ENCODE assay signal across 19 cellular contexts in the genomic region with DNA sequence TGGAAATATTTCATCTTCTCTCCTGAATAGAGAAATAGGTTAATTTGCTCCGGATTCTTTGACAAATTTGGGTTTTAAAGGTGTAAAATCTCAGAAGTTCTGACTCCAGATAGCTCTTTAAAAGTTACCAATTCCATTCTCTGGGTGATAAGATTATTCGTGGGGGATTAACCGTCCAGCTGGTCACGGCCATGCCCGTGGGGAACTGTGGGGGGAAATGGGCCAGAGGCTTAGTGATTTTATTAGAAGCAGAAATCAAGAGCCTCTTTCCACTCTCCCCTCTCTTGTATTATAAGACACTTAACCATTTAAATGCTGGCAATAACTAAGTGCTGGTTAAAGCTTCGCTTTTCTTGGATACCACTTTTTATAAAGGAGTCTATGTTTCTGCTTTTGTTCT.
A peak's percentile ranks its signal among the peaks of the same experiment; 100 is the strongest.
DNase-seq lines count a peak whose midpoint lies in the region; ATAC-seq and TF ChIP-seq lines count a peak whose summit lies in the region.
"Had no signal": no experiment of that assay in that cellular context is flagged by ENCODE, and none has a peak within 500 bp of the region (broad histone marks: within the 10 kb centered on the region; RNA-seq: fewer than 3 reads in every experiment).

No MANE protein-coding gene starts in this region.

- no TSS peak for BruUV-seq in OCI-LY7 (replicated peaks; lab: Mats Ljungman, UMichigan)

- no peaks in the 10 kb centered on the region for H3K36me3 Mint-ChIP-seq in activated naive CD8-positive, alpha-beta T cell treated with anti-CD3 and anti-CD28 coated beads, Interleukin-2, amount 50 U/mL, for 24 hours (ENCODE audit: low read depth)
- H3K36me3 Mint-ChIP-seq: CD4-positive, alpha-beta memory T cell had no signal

- H3K4me1 ChIP-seq in OCI-LY7 (ENCODE audit: insufficient read depth, low read length, poor library complexity, severe bottlenecking), result no peaks in the 10 kb centered on the region
- H3K4me1 ChIP-seq: A549, HAP-1 had no signal

- POLR2A ChIA-PET in OCI-LY7 (lab: Charles Lee), result interaction anchor here (0.9 kb wide), 1 partner anchor 14 kb away, joined by 3 read pairs; no protein-coding TSS in a partner anchor

- no peak overlapping the region for H3K27ac Mint-ChIP-seq in activated naive CD8-positive, alpha-beta T cell treated with anti-CD3 and anti-CD28 coated beads, Interleukin-2, amount 50 U/mL, for 24 hours
- H3K27ac Mint-ChIP-seq: CD4-positive, alpha-beta memory T cell; HFFc6 had no signal

- peaks cover 6% of the 10 kb centered on the region for H3K9me3 Mint-ChIP-seq in activated naive CD8-positive, alpha-beta T cell treated with anti-CD3 and anti-CD28 coated beads, Interleukin-2, amount 50 U/mL, for 24 hours

- ATAC-seq in left ventricle myocardium superior (peak; percentile 26), HG03095 (IDR thresholded peaks at IDR 0.05; ENCODE audit: unreplicated experiment) (no peak)
- ATAC-seq in activated naive CD8-positive, alpha-beta T cell treated with anti-CD3 and anti-CD28 coated beads, Interleukin-2, amount 50 U/mL, for 24 hours, result no peak
- ATAC-seq: A549 had no signal

- intact Hi-C loops in left ventricle myocardium superior (cut with micrococcal nuclease) (no loop called here), cardiac septum (cut with DNase I) (no loop called here), OCI-LY7 (cut with micrococcal nuclease; ENCODE audit: unreplicated experiment) (no loop called here)

- no peaks in the 10 kb centered on the region; the same call in 1 of the 2 replicates for H3K36me3 ChIP-seq in OCI-LY7 (ENCODE audit: insufficient read depth, low read length)
- H3K36me3 ChIP-seq: HAP-1 had no signal

- no peak overlapping the region for H3K4me3 Mint-ChIP-seq in activated naive CD8-positive, alpha-beta T cell treated with anti-CD3 and anti-CD28 coated beads, Interleukin-2, amount 50 U/mL, for 24 hours
- H3K4me3 Mint-ChIP-seq: CD4-positive, alpha-beta memory T cell; HFFc6 had no signal

- H3K9me3 ChIP-seq in OCI-LY7 (ENCODE audit: low read length), result peaks cover 26% of the 10 kb centered on the region; the same call in 1 of the 2 replicates
- H3K9me3 ChIP-seq: A549, HAP-1 had no signal

- DNase-seq in left ventricle myocardium superior, result peak; percentile 34
- no peak for DNase-seq in cardiac septum (ENCODE audit: low spot score)
- DNase-seq in NCI-H524 treated with DMSO at 0.1 percent for 48 hours (lab: John Stamatoyannopoulos, UW), result peak; percentile 18
- DNase-seq in OCI-LY7 (ENCODE audit: low spot score), result no peak
- no peak for DNase-seq in NCI-H345 treated with DMSO at 0.1 percent for 48 hours (lab: John Stamatoyannopoulos, UW; ENCODE audit: unreplicated experiment)
- DNase-seq in activated naive CD8-positive, alpha-beta T cell treated with anti-CD3 and anti-CD28 coated beads, Interleukin-2, amount 50 U/mL, for 24 hours, result no peak
- DNase-seq: 8988T; C1 segment of cervical spinal cord; Calu3; CD4-positive, alpha-beta memory T cell; COR-L47; DMS53; DMS79 treated with DMSO at 0.1 percent for 48 hours; GF-D8; GOT3; HFFc6 had no signal

- H3K79me2 ChIP-seq in OCI-LY7 (ENCODE audit: insufficient read depth, low read depth, low read length), result no peaks in the 10 kb centered on the region

- H3K27me3 Mint-ChIP-seq in activated naive CD8-positive, alpha-beta T cell treated with anti-CD3 and anti-CD28 coated beads, Interleukin-2, amount 50 U/mL, for 24 hours, result peaks cover 6% of the 10 kb centered on the region

- no peak overlapping the region for H3K4me3 ChIP-seq in OCI-LY7 (ENCODE audit: low read depth, low read length, poor library complexity, severe bottlenecking)
- H3K4me3 ChIP-seq: A549, HAP-1 had no signal

- CTCF ChIA-PET in OCI-LY7 (lab: Charles Lee; ENCODE audit: unreplicated experiment), result no interaction called here

- no peaks in the 10 kb centered on the region for H3K9me2 ChIP-seq in OCI-LY7 (ENCODE audit: insufficient read depth, low read length)

- no peak for TF ChIP-seq CTCF in OCI-LY7 (conservative IDR thresholded peaks at IDR 0.05; ENCODE audit: low read length)

- H3K4me1 Mint-ChIP-seq in activated naive CD8-positive, alpha-beta T cell treated with anti-CD3 and anti-CD28 coated beads, Interleukin-2, amount 50 U/mL, for 24 hours, result no peaks in the 10 kb centered on the region
- H3K4me1 Mint-ChIP-seq: CD4-positive, alpha-beta memory T cell had no signal

- H3K4me2 ChIP-seq in OCI-LY7 (ENCODE audit: low read length), result no peak overlapping the region
- H3K4me2 ChIP-seq: A549 had no signal

- peak overlapping the region; percentile 11; the same call in 1 of the 2 replicates for H2AFZ ChIP-seq in OCI-LY7 (ENCODE audit: low read length)

- H4K20me1 ChIP-seq in OCI-LY7 (ENCODE audit: insufficient read depth, low read length), result no peaks in the 10 kb centered on the region

- H3K27ac ChIP-seq in OCI-LY7 (ENCODE audit: low read depth, low read length, poor library complexity, severe bottlenecking), result no peak overlapping the region
- H3K27ac ChIP-seq: A549 had no signal

Comparison
In these comparisons a context has a peak if more than half of its experiments do, and no peak if none do; other contexts are left out.
1. DNase-seq: peak in left ventricle myocardium superior (single experiment) and NCI-H524 treated with DMSO at 0.1 percent for 48 hours (single experiment); none in cardiac septum (single experiment), OCI-LY7 (single experiment), NCI-H345 treated with DMSO at 0.1 percent for 48 hours (single experiment) and activated naive CD8-positive, alpha-beta T cell treated with anti-CD3 and anti-CD28 coated beads, Interleukin-2, amount 50 U/mL, for 24 hours (single experiment).